In the genomic region with DNA sequence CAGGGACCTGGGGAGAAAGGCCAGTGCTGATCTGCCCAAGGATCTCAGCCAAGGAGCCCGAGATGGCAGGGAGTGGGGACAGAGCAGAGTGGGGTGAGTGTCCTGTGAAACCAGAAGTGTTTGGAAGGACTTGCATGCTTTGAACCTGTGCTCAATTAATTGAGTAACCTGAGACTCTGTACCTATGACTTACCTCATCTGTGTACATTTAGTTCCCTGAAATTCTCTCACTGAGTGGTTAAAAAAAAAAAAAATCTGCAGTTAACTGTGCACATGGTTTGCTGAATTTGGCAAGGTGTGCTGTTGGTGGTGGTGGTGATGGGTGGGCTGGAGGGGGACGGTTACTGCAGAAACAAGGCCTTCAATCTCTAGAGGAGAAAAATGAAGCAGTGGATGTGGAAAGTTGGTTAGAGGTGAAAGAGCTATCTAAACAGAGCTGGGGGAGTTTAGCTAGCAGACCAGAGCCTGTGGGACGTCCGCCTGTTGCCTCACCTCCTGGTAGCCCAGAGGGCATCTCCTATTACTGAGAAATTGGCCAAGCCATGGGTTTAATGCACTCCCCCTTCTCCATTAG, we compare ENCODE assay signal across 1 cellular context.
TF ChIP-seq lines count a peak whose summit lies in the region.

No MANE protein-coding gene starts in this region.

TF ChIP-seq in HepG2, 621 proteins besides CTCF, POLR2A, EP300 and RAD21 (continued from another document and continues in another):
- TF ChIP-seq, protein P1, sequence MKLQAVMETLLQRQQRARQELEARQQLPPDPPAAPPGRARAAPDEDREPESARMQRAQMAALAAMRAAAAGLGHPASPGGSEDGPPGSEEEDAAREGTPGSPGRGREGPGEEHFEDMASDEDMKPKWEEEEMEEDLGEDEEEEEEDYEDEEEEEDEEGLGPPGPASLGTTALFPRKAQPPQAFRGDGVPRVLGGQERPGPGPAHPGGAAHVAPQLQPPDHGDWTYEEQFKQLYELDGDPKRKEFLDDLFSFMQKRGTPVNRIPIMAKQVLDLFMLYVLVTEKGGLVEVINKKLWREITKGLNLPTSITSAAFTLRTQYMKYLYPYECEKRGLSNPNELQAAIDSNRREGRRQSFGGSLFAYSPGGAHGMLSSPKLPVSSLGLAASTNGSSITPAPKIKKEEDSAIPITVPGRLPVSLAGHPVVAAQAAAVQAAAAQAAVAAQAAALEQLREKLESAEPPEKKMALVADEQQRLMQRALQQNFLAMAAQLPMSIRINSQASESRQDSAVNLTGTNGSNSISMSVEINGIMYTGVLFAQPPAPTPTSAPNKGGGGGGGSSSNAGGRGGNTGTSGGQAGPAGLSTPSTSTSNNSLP (IDR thresholded peaks at IDR 0.05; ENCODE audit: low read depth, low read length): no peak
- TF ChIP-seq, protein P2, sequence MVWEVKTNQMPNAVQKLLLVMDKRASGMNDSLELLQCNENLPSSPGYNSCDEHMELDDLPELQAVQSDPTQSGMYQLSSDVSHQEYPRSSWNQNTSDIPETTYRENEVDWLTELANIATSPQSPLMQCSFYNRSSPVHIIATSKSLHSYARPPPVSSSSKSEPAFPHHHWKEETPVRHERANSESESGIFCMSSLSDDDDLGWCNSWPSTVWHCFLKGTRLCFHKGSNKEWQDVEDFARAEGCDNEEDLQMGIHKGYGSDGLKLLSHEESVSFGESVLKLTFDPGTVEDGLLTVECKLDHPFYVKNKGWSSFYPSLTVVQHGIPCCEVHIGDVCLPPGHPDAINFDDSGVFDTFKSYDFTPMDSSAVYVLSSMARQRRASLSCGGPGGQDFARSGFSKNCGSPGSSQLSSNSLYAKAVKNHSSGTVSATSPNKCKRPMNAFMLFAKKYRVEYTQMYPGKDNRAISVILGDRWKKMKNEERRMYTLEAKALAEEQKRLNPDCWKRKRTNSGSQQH (CRISPR knock-in tag; IDR thresholded peaks at IDR 0.05; ENCODE audit: low read depth): no peak
- TF ChIP-seq, protein P3, sequence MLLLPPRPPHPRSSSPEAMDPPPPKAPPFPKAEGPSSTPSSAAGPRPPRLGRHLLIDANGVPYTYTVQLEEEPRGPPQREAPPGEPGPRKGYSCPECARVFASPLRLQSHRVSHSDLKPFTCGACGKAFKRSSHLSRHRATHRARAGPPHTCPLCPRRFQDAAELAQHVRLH (CRISPR knock-in tag; IDR thresholded peaks at IDR 0.05; ENCODE audit: borderline replicate concordance, low read depth): 0 out of 2 replicates have a peak, but pooled peaks have one; percentile 16
- TF ChIP-seq, protein P4, sequence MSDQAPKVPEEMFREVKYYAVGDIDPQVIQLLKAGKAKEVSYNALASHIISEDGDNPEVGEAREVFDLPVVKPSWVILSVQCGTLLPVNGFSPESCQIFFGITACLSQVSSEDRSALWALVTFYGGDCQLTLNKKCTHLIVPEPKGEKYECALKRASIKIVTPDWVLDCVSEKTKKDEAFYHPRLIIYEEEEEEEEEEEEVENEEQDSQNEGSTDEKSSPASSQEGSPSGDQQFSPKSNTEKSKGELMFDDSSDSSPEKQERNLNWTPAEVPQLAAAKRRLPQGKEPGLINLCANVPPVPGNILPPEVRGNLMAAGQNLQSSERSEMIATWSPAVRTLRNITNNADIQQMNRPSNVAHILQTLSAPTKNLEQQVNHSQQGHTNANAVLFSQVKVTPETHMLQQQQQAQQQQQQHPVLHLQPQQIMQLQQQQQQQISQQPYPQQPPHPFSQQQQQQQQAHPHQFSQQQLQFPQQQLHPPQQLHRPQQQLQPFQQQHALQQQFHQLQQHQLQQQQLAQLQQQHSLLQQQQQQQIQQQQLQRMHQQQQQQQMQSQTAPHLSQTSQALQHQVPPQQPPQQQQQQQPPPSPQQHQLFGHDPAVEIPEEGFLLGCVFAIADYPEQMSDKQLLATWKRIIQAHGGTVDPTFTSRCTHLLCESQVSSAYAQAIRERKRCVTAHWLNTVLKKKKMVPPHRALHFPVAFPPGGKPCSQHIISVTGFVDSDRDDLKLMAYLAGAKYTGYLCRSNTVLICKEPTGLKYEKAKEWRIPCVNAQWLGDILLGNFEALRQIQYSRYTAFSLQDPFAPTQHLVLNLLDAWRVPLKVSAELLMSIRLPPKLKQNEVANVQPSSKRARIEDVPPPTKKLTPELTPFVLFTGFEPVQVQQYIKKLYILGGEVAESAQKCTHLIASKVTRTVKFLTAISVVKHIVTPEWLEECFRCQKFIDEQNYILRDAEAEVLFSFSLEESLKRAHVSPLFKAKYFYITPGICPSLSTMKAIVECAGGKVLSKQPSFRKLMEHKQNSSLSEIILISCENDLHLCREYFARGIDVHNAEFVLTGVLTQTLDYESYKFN (CRISPR knock-in tag; conservative IDR thresholded peaks at IDR 0.05): peak; percentile 77
- TF ChIP-seq, protein P5, sequence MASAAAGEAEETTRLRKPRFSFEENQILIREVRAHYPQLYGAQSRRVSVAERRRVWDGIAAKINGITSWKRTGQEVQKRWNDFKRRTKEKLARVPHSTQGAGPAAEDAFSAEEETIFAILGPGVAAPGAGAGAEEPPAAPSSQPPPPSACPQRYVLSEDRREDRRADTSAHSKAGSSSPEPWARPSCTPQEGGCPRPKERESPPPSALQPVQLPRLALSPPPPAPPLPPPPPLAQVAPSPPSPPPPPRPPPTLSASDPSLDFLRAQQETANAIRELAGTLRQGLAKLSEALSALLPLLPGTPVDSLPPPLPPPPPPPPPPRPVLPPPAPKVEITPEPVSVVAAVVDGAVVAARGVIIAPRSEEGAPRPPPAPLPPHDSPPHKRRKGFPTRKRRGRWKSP (CRISPR knock-in tag; IDR thresholded peaks at IDR 0.05): 0 out of 2 replicates have a peak, but pooled peaks have one; percentile 23
- 0 out of 2 replicates have a peak, but pooled peaks have one; percentile 12 for TF ChIP-seq PITX1 (CRISPR knock-in tag; IDR thresholded peaks at IDR 0.05)
- TF ChIP-seq STAT5B (CRISPR knock-in tag; IDR thresholded peaks at IDR 0.05): no peak
- TF ChIP-seq JUN (CRISPR knock-in tag; IDR thresholded peaks at IDR 0.05): peak; percentile 82; the same call in 1 of the 2 replicates
- no peak for TF ChIP-seq ETV5 (CRISPR knock-in tag; IDR thresholded peaks at IDR 0.05; ENCODE audit: borderline replicate concordance)
- TF ChIP-seq HMGA1 (CRISPR knock-in tag; conservative IDR thresholded peaks at IDR 0.05): no peak
- TF ChIP-seq ZFAT (CRISPR knock-in tag; conservative IDR thresholded peaks at IDR 0.05): no peak
- TF ChIP-seq, protein P6, sequence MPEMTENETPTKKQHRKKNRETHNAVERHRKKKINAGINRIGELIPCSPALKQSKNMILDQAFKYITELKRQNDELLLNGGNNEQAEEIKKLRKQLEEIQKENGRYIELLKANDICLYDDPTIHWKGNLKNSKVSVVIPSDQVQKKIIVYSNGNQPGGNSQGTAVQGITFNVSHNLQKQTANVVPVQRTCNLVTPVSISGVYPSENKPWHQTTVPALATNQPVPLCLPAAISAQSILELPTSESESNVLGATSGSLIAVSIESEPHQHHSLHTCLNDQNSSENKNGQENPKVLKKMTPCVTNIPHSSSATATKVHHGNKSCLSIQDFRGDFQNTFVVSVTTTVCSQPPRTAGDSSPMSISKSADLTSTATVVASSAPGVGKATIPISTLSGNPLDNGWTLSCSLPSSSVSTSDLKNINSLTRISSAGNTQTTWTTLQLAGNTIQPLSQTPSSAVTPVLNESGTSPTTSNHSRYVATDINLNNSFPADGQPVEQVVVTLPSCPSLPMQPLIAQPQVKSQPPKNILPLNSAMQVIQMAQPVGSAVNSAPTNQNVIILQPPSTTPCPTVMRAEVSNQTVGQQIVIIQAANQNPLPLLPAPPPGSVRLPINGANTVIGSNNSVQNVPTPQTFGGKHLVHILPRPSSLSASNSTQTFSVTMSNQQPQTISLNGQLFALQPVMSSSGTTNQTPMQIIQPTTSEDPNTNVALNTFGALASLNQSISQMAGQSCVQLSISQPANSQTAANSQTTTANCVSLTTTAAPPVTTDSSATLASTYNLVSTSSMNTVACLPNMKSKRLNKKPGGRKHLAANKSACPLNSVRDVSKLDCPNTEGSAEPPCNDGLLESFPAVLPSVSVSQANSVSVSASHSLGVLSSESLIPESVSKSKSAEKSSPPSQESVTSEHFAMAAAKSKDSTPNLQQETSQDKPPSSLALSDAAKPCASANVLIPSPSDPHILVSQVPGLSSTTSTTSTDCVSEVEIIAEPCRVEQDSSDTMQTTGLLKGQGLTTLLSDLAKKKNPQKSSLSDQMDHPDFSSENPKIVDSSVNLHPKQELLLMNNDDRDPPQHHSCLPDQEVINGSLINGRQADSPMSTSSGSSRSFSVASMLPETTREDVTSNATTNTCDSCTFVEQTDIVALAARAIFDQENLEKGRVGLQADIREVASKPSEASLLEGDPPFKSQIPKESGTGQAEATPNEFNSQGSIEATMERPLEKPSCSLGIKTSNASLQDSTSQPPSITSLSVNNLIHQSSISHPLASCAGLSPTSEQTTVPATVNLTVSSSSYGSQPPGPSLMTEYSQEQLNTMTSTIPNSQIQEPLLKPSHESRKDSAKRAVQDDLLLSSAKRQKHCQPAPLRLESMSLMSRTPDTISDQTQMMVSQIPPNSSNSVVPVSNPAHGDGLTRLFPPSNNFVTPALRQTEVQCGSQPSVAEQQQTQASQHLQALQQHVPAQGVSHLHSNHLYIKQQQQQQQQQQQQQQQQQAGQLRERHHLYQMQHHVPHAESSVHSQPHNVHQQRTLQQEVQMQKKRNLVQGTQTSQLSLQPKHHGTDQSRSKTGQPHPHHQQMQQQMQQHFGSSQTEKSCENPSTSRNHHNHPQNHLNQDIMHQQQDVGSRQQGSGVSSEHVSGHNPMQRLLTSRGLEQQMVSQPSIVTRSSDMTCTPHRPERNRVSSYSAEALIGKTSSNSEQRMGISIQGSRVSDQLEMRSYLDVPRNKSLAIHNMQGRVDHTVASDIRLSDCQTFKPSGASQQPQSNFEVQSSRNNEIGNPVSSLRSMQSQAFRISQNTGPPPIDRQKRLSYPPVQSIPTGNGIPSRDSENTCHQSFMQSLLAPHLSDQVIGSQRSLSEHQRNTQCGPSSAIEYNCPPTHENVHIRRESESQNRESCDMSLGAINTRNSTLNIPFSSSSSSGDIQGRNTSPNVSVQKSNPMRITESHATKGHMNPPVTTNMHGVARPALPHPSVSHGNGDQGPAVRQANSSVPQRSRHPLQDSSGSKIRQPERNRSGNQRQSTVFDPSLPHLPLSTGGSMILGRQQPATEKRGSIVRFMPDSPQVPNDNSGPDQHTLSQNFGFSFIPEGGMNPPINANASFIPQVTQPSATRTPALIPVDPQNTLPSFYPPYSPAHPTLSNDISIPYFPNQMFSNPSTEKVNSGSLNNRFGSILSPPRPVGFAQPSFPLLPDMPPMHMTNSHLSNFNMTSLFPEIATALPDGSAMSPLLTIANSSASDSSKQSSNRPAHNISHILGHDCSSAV (CRISPR knock-in tag; IDR thresholded peaks at IDR 0.05; ENCODE audit: borderline replicate concordance): no peak
- no peak for TF ChIP-seq ZNF20 (CRISPR knock-in tag; IDR thresholded peaks at IDR 0.05)
- no peak for TF ChIP-seq ZNF777 (CRISPR knock-in tag; IDR thresholded peaks at IDR 0.05)
- TF ChIP-seq, protein P7, sequence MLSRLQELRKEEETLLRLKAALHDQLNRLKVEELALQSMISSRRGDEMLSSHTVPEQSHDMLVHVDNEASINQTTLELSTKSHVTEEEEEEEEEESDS (CRISPR knock-in tag; IDR thresholded peaks at IDR 0.05; ENCODE audit: borderline replicate concordance): no peak
- no peak for TF ChIP-seq ZNF441 (CRISPR knock-in tag; IDR thresholded peaks at IDR 0.05; ENCODE audit: borderline replicate concordance)
- TF ChIP-seq, protein P8, sequence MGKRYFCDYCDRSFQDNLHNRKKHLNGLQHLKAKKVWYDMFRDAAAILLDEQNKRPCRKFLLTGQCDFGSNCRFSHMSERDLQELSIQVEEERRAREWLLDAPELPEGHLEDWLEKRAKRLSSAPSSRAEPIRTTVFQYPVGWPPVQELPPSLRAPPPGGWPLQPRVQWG (CRISPR knock-in tag; IDR thresholded peaks at IDR 0.05; ENCODE audit: borderline replicate concordance, low read depth): no peak
- no peak for TF ChIP-seq ZNF747 (CRISPR knock-in tag; IDR thresholded peaks at IDR 0.05; ENCODE audit: borderline replicate concordance)
- no peak for TF ChIP-seq ZNF616 (CRISPR knock-in tag; IDR thresholded peaks at IDR 0.05; ENCODE audit: low read depth)
- TF ChIP-seq ZNF44 (CRISPR knock-in tag; IDR thresholded peaks at IDR 0.05): no peak
- TF ChIP-seq PCBP2 (optimal IDR thresholded peaks at IDR 0.05; ENCODE audit: low read depth, low read length, poor library complexity, severe bottlenecking): no peak
- TF ChIP-seq, protein P9, sequence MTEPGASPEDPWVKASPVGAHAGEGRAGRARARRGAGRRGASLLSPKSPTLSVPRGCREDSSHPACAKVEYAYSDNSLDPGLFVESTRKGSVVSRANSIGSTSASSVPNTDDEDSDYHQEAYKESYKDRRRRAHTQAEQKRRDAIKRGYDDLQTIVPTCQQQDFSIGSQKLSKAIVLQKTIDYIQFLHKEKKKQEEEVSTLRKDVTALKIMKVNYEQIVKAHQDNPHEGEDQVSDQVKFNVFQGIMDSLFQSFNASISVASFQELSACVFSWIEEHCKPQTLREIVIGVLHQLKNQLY (CRISPR knock-in tag; IDR thresholded peaks at IDR 0.05): peak; percentile 80
- TF ChIP-seq TCF12 (IDR thresholded peaks at IDR 0.05): no peak
- TF ChIP-seq TCF12 (CRISPR knock-in tag; IDR thresholded peaks at IDR 0.05): peak; percentile 74; the same call in 1 of the 2 replicates
- TF ChIP-seq ZNF614 (CRISPR knock-in tag; IDR thresholded peaks at IDR 0.05; ENCODE audit: borderline replicate concordance): no peak
- peak; percentile 66 for TF ChIP-seq TCF7 (IDR thresholded peaks at IDR 0.05; ENCODE audit: low read depth)
- no peak for TF ChIP-seq NPAS2 (CRISPR knock-in tag; IDR thresholded peaks at IDR 0.05; ENCODE audit: borderline replicate concordance)
- TF ChIP-seq ZNF292 (CRISPR knock-in tag; IDR thresholded peaks at IDR 0.05; ENCODE audit: borderline replicate concordance, low read depth): no peak
- TF ChIP-seq, protein P10, sequence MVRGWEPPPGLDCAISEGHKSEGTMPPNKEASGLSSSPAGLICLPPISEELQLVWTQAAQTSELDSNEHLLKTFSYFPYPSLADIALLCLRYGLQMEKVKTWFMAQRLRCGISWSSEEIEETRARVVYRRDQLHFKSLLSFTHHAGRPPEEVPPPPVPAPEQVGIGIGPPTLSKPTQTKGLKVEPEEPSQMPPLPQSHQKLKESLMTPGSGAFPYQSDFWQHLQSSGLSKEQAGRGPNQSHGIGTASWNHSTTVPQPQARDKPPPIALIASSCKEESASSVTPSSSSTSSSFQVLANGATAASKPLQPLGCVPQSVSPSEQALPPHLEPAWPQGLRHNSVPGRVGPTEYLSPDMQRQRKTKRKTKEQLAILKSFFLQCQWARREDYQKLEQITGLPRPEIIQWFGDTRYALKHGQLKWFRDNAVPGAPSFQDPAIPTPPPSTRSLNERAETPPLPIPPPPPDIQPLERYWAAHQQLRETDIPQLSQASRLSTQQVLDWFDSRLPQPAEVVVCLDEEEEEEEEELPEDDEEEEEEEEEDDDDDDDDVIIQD (CRISPR knock-in tag; IDR thresholded peaks at IDR 0.05; ENCODE audit: low read depth): no peak
- no peak for TF ChIP-seq AHR (CRISPR knock-in tag; IDR thresholded peaks at IDR 0.05)
- TF ChIP-seq, protein P11, sequence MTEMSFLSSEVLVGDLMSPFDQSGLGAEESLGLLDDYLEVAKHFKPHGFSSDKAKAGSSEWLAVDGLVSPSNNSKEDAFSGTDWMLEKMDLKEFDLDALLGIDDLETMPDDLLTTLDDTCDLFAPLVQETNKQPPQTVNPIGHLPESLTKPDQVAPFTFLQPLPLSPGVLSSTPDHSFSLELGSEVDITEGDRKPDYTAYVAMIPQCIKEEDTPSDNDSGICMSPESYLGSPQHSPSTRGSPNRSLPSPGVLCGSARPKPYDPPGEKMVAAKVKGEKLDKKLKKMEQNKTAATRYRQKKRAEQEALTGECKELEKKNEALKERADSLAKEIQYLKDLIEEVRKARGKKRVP (CRISPR knock-in tag; IDR thresholded peaks at IDR 0.05): peak in 1 of 2 experiments; percentile 46; a peak in 1 of 4 replicates
- no peak for TF ChIP-seq ZNF792 (CRISPR knock-in tag; IDR thresholded peaks at IDR 0.05)
- no peak for TF ChIP-seq CAMTA2 (CRISPR knock-in tag; IDR thresholded peaks at IDR 0.05; ENCODE audit: borderline replicate concordance)
